In genomic region chr6:4797590-4797989, GRCh38 we compare ENCODE assay signal across 25 cellular contexts. TPM values are rescaled to one million over a fixed set of nuclear protein-coding genes. Genes with fewer than 3 reads are reported as not detected.
DNase-seq lines count a peak whose midpoint lies in the region; ATAC-seq and TF ChIP-seq lines count a peak whose summit lies in the region.
"Had no signal": no experiment of that assay in that cellular context is flagged by ENCODE, and none has a peak within 500 bp of the region (broad histone marks: within the 10 kb centered on the region; RNA-seq: fewer than 3 reads in every experiment).

No MANE protein-coding gene starts in this region.

- peak; percentile 45 for DNase-seq in GM23248
- DNase-seq in IMR-90, result peak; percentile 65
- peak; percentile 28 for DNase-seq in dermis blood vessel endothelial cell
- no peak for DNase-seq in naive B cell
- no peak for DNase-seq in NCI-H345 (lab: John Stamatoyannopoulos, UW)
- no peak for DNase-seq in activated gamma-delta T cell (lab: John Stamatoyannopoulos, UW)
- no peak for DNase-seq in NCI-H69 (lab: John Stamatoyannopoulos, UW)
- DNase-seq: activated CD4-positive, alpha-beta T cell treated with anti-CD3 and anti-CD28 coated beads, Interleukin-2, amount 50 U/mL, for 4 hours; activated CD8-positive, alpha-beta memory T cell treated with anti-CD3 and anti-CD28 coated beads, Interleukin-2, amount 50 U/mL, for 4 hours; activated gamma-delta T cell treated with Interleukin-2 at 50 U/mL for 16 hours; effector CD4-positive, alpha-beta T cell; foreskin melanocyte; GOT3; heart right ventricle; left cardiac atrium; NCI-H1092 treated with DMSO at 0.1 percent for 48 hours; NCI-H187 treated with DMSO at 0.1 percent for 48 hours; NCI-H2171 treated with DMSO at 0.1 percent for 48 hours; NCI-H524; PC-9; right lobe of liver; SIG-M5; stimulated activated CD4-positive, alpha-beta T cell treated with anti-CD3 and anti-CD28 coated beads, Interleukin-12 subunit alpha, Interleukin-12 subunit beta, amount 100 ng/mL, for 4 hours; stimulated activated CD4-positive, alpha-beta T cell treated with anti-CD3 and anti-CD28 coated beads, Interleukin-4, amount 100 ng/mL, for 1 hour; WERI-Rb-1 had no signal

- no peak overlapping the region for H4K8ac ChIP-seq in IMR-90 (ENCODE audit: low read depth in 2 of 2, low read length in 2 of 2)

- BruUV-seq in IMR-90 (replicated peaks; lab: Mats Ljungman, UMichigan), result no TSS peak

- H2AK5ac ChIP-seq in IMR-90 (ENCODE audit: low read depth, low read length), result no peak overlapping the region

- TF ChIP-seq CTCF in IMR-90 (conservative IDR thresholded peaks at IDR 0.05; ENCODE audit: low read depth, low read length), result no peak

- H3K9ac ChIP-seq in GM23248 (no peak overlapping the region), IMR-90 (ENCODE audit: low read depth, low read length) (no peak overlapping the region)

- H4K20me1 ChIP-seq in GM23248 (ENCODE audit: insufficient read depth), result no peaks in the 10 kb centered on the region; the same call in 1 of the 2 replicates
- H4K20me1 ChIP-seq in IMR-90 (ENCODE audit: insufficient read depth, low read length), result peaks cover 66% of the 10 kb centered on the region

- peak overlapping the region in 4 of 6 donors; percentile 2 to 83 (median 47) for H3K27ac Mint-ChIP-seq in naive B cell

- no peak overlapping the region for H2AK9ac ChIP-seq in IMR-90 (replicated peaks; ENCODE audit: low read depth, low read length, poor library complexity)

- H3K18ac ChIP-seq in IMR-90 (ENCODE audit: low read depth, low read length), result no peak overlapping the region

- H3K4ac ChIP-seq in IMR-90 (ENCODE audit: low read depth, low read length), result no peak overlapping the region

- H3K9me2 ChIP-seq in GM23248 (ENCODE audit: insufficient read depth), result no peaks in the 10 kb centered on the region

- no peak overlapping the region for H4K91ac ChIP-seq in IMR-90 (ENCODE audit: insufficient read depth, low read depth, low read length)

- peaks cover 41 to 52% (median 45%) of the 10 kb centered on the region in 3 donors for H3K4me1 Mint-ChIP-seq in naive B cell

- ATAC-seq in IMR-90 (ENCODE audit: low read depth) (peak; percentile 64), naive B cell (ENCODE audit: low read depth in 2 of 2) (no peak)
- ATAC-seq: heart right ventricle, left cardiac atrium, right lobe of liver had no signal

- H4K5ac ChIP-seq in IMR-90 (ENCODE audit: low read depth, low read length), result no peak overlapping the region

- no peak overlapping the region for H3K14ac ChIP-seq in IMR-90 (replicated peaks; ENCODE audit: low read depth, low read length)

- TF ChIP-seq POLR2A in IMR-90 (IDR thresholded peaks at IDR 0.05; ENCODE audit: low read depth, low read length), result no peak

- H2BK5ac ChIP-seq in IMR-90 (ENCODE audit: low read depth, low read length, poor library complexity, severe bottlenecking), result no peak overlapping the region

- peaks cover 7% of the 10 kb centered on the region for H3K9me1 ChIP-seq in IMR-90 (ENCODE audit: insufficient read depth, low read length)

- no peak overlapping the region for H2BK15ac ChIP-seq in IMR-90 (ENCODE audit: low read depth, low read length)

- no peak overlapping the region for H3K4me3 Mint-ChIP-seq in naive B cell

- H3K36me3 ChIP-seq in GM23248 (ENCODE audit: low read depth) (no peaks in the 10 kb centered on the region), IMR-90 (ENCODE audit: control insufficient read depth, insufficient read depth, low read length) (no peaks in the 10 kb centered on the region)
- H3K36me3 ChIP-seq: heart right ventricle, right lobe of liver, WERI-Rb-1 had no signal

- dilution Hi-C loops in IMR-90 (cut with HindIII; ENCODE audit: low sequenced_read_pairs, unreplicated experiment), result no loop called here

- in situ Hi-C loops in GM23248 (cut with MboI) (no loop called here), IMR-90 (cut with MboI; ENCODE audit: low sequenced_read_pairs) (no loop called here)

- peaks cover 22 to 62% of the 10 kb centered on the region in 2 experiments for H3K79me1 ChIP-seq in IMR-90 (ENCODE audit: low read depth in 1 of 2, low read length in 2 of 2)

- no peak overlapping the region for H2BK120ac ChIP-seq in IMR-90 (ENCODE audit: low read depth, low read length)

- H2BK20ac ChIP-seq in IMR-90 (ENCODE audit: low read depth, low read length), result no peak overlapping the region

- POLR2A ChIA-PET in IMR-90 (lab: Charles Lee; ENCODE audit: unreplicated experiment), result no interaction called here

- no peak overlapping the region for H3K4me2 ChIP-seq in GM23248 (ENCODE audit: unreplicated experiment)
- peak overlapping the region; percentile 70 for H3K4me2 ChIP-seq in IMR-90 (ENCODE audit: low read depth, low read length)
- H3K4me2 ChIP-seq: PC-9 had no signal

- H3K27ac ChIP-seq in GM23248 (no peak overlapping the region), IMR-90 (ENCODE audit: insufficient read depth, low read length) (no peak overlapping the region)
- H3K27ac ChIP-seq: heart right ventricle, PC-9, right lobe of liver, WERI-Rb-1 had no signal

- H3K9me3 Mint-ChIP-seq in naive B cell, result peaks cover 0 to 13% (median 8%) of the 10 kb centered on the region in 7 donors

- no peaks in the 10 kb centered on the region for H3K27me3 Mint-ChIP-seq in naive B cell

- CTCF ChIA-PET in IMR-90 (lab: Yijun Ruan, JAX), result interaction anchor here (1.6 kb wide), 1 partner anchor 484 kb away, joined by 3 read pairs; no protein-coding TSS in a partner anchor

- no peaks in the 10 kb centered on the region for H3K36me3 Mint-ChIP-seq in naive B cell

- no peak overlapping the region for H3K23ac ChIP-seq in IMR-90 (ENCODE audit: low read depth, low read length)

- H3K79me2 ChIP-seq in GM23248 (ENCODE audit: insufficient read depth), result peaks cover 100% of the 10 kb centered on the region

- H3K27me3 ChIP-seq in GM23248 (replicated peaks; ENCODE audit: insufficient read depth) (no peaks in the 10 kb centered on the region), IMR-90 (ENCODE audit: control insufficient read depth, insufficient read depth, low read length) (no peaks in the 10 kb centered on the region)
- H3K27me3 ChIP-seq: heart right ventricle, right lobe of liver had no signal

- TF ChIP-seq RAD21 in IMR-90 (IDR thresholded peaks at IDR 0.05; ENCODE audit: low read length), result no peak

- H2AFZ ChIP-seq in GM23248 (no peak overlapping the region), IMR-90 (replicated peaks; ENCODE audit: low read length, poor library complexity) (no peak overlapping the region)
- H2AFZ ChIP-seq: PC-9 had no signal

- H3K56ac ChIP-seq in IMR-90 (ENCODE audit: extremely low read depth, insufficient read depth, low read length), result no peak overlapping the region

- WGBS in GM23248 (ENCODE audit: low coverage in 1 of 2, low lambda C conversion rate in 2 of 2, missing lambda C conversion rate in 2 of 2), 2 experiments, result 74 to 81% methylated on average over 2 of the region's 2 CpGs
- WGBS in IMR-90 (ENCODE audit: extremely low coverage in 2 of 2, insufficient read length in 1 of 2), 2 experiments, result no CpG with 5 or more reads among the region's 2 CpGs

- H3F3A ChIP-seq in GM23248 (ENCODE audit: insufficient read depth), result 0 out of 2 replicates have a peak, but pooled peaks cover 9% of the 10 kb centered on the region

- H3K4me1 ChIP-seq in GM23248 (ENCODE audit: insufficient read depth) (peaks cover 14% of the 10 kb centered on the region; the same call in 1 of the 2 replicates), IMR-90 (ENCODE audit: control insufficient read depth, insufficient read depth, low read length) (peaks cover 5% of the 10 kb centered on the region)
- H3K4me1 ChIP-seq: right lobe of liver had no signal

- no peaks in the 10 kb centered on the region for H3K9me3 ChIP-seq in GM23248 (ENCODE audit: low read depth)
- peaks cover 3% of the 10 kb centered on the region; the same call in 1 of the 2 replicates for H3K9me3 ChIP-seq in IMR-90 (ENCODE audit: control insufficient read depth, insufficient read depth, low read length)

- intact Hi-C loops in IMR-90 (cut with micrococcal nuclease), result no loop called here

- H3K4me3 ChIP-seq in GM23248 (no peak overlapping the region), IMR-90 (ENCODE audit: insufficient read depth, low read depth, low read length) (no peak overlapping the region)
- H3K4me3 ChIP-seq: heart right ventricle, PC-9, right lobe of liver had no signal

TF ChIP-seq in IMR-90, 13 proteins besides CTCF, POLR2A, EP300 and RAD21:
- TF ChIP-seq SMC3 (IDR thresholded peaks at IDR 0.05; ENCODE audit: low read depth, low read length), result no peak
- peak; percentile 78 for TF ChIP-seq FOS (IDR thresholded peaks at IDR 0.05; ENCODE audit: low read depth, low read length)
- peak; percentile 45; the same call in 1 of the 2 replicates for TF ChIP-seq CEBPB (IDR thresholded peaks at IDR 0.05; ENCODE audit: low read depth, low read length)

RNA-seq across cellular contexts. Expression of gene CDYL, which starts 21.4 kb away (rescaled TPM):
- total RNA-seq in GM23248 (2014; rRNA removed; shearing (Covaris generic)), result 25.8 and 27.9 TPM in 2 replicates
- polyA plus RNA-seq in GM23248 (2016; fragmentation: Nextera tagmentation; extraction: Ambion mirVana) (7.9 and 8.0 TPM in 2 replicates), IMR-90 (2012; rRNA removed) (14.2 and 15.3 TPM in 2 replicates), naive B cell (ENCODE audit: low read depth in 6 of 6) (1 to 10 TPM; 5.5 to 9.8 (median 7.8) TPM)
- total RNA-seq in IMR-90 (2012; rRNA removed) (72.2 and 92.1 TPM in 2 replicates), dermis blood vessel endothelial cell (29.3 and 31.8 TPM in 2 replicates)
- polyA plus RNA-seq in IMR-90 (2012; cell fraction: cytosol; rRNA removed), result 8.3 and 11.6 TPM in 2 replicates
- polyA plus RNA-seq in IMR-90 (2012; cell fraction: nucleus; rRNA removed; ENCODE audit: low replicate concordance), result 6.4 and 14.9 TPM in 2 replicates

Comparison
In these comparisons a context has a peak if more than half of its experiments do, and no peak if none do; other contexts are left out.
1. DNase-seq: peak in GM23248 (single experiment), IMR-90 (single experiment) and dermis blood vessel endothelial cell (single experiment); none in naive B cell (single experiment), NCI-H345 (single experiment), activated gamma-delta T cell (single experiment) and NCI-H69 (single experiment).